ENCODE assay signal across 32 cellular contexts in genomic region chr12:2750185-2750584, GRCh38.
"Had no signal": no experiment of that assay in that cellular context is flagged by ENCODE, and none has a peak within 500 bp of the region (broad histone marks: within the 10 kb centered on the region; RNA-seq: fewer than 3 reads in every experiment).

No MANE protein-coding gene starts in this region.

- ATAC-seq: left colon; left lung; lower lobe of right lung; natural killer cell; right lobe of liver; stimulated activated memory B cell treated with anti-CD40 and anti-IgM and Interleukin-4, amounts not matched to agents 10 μg/mL and 1 μg/mL and 100 μg/mL, for 72 hours; stimulated activated naive CD8-positive, alpha-beta T cell treated with anti-CD3 and anti-CD28 coated beads, Interleukin-15, amount 100 ng/mL, for 72 hours had no signal

- H3K27ac ChIP-seq: left lung, lower lobe of right lung, neural progenitor cell, neutrophil, ovary, right atrium auricular region, right lobe of liver, tibial nerve, vagina had no signal

- H3K36me3 Mint-ChIP-seq: immature natural killer cell, mesothelial cell of epicardium, natural killer cell, neural progenitor cell, type B pancreatic cell had no signal

- H3K27ac Mint-ChIP-seq: immature natural killer cell; mesothelial cell of epicardium; naive B cell; natural killer cell; nephron progenitor cell; neural progenitor cell; progenitor cell of endocrine pancreas; stimulated activated memory B cell treated with anti-CD40 and anti-IgM and Interleukin-4, amounts not matched to agents 10 μg/mL and 1 μg/mL and 100 μg/mL, for 72 hours; stimulated activated naive CD8-positive, alpha-beta T cell treated with anti-CD3 and anti-CD28 coated beads, Interleukin-15, amount 100 ng/mL, for 72 hours; type B pancreatic cell had no signal

- H3K4me3 Mint-ChIP-seq: immature natural killer cell; mesothelial cell of epicardium; naive B cell; natural killer cell; nephron progenitor cell; neural progenitor cell; stimulated activated memory B cell treated with anti-CD40 and anti-IgM and Interleukin-4, amounts not matched to agents 10 μg/mL and 1 μg/mL and 100 μg/mL, for 72 hours; stimulated activated naive CD8-positive, alpha-beta T cell treated with anti-CD3 and anti-CD28 coated beads, Interleukin-15, amount 100 ng/mL, for 72 hours; type B pancreatic cell had no signal

- H3K4me2 ChIP-seq: neural progenitor cell, smooth muscle cell had no signal

- H2AFZ ChIP-seq: neural progenitor cell had no signal

- H3K4me3 ChIP-seq: left lung, lower lobe of right lung, neural progenitor cell, ovary, right atrium auricular region, right lobe of liver, smooth muscle cell, tibial nerve, vagina had no signal

- DNase-seq: hypothalamus; immature natural killer cell; kidney; left colon; left lung; lower lobe of right lung; mammary epithelial cell; mesenchymal stem cell; naive B cell; natural killer cell; nephron progenitor cell; occipital lobe; ovary; right lobe of liver; stimulated activated CD4-positive, alpha-beta T cell treated with anti-CD3 and anti-CD28 coated beads, Interleukin-1b, Interleukin-23, amount 100 ng/mL, for 48 hours; stimulated activated CD4-positive, alpha-beta T cell treated with anti-CD3 and anti-CD28 coated beads, Interleukin-2, amount 100 ng/mL, for 48 hours; stimulated activated CD4-positive, alpha-beta T cell treated with anti-CD3 and anti-CD28 coated beads, Interleukin-4, amount 100 ng/mL, for 4 hours; stimulated activated CD8-positive, alpha-beta memory T cell treated with anti-CD3 and anti-CD28 coated beads, Interleukin-4, amount 100 ng/mL, for 48 hours; stimulated activated naive CD4-positive, alpha-beta T cell treated with Interleukin-2 at 50 U/mL for 16 hours; stimulated activated naive CD8-positive, alpha-beta T cell treated with anti-CD3 and anti-CD28 coated beads, Interleukin-15, amount 100 ng/mL, for 72 hours; substantia nigra had no signal

- H3K27me3 ChIP-seq: ovary, right atrium auricular region, right lobe of liver, tibial nerve, vagina had no signal

- H3K9me3 Mint-ChIP-seq: natural killer cell, neural progenitor cell, type B pancreatic cell had no signal

- FAIRE-seq: islet of Langerhans, kidney had no signal

- H3K36me3 ChIP-seq: left lung, lower lobe of right lung, neural progenitor cell, neutrophil, ovary, right atrium auricular region, right lobe of liver, tibial nerve, vagina had no signal

- H3K4me1 Mint-ChIP-seq: mesothelial cell of epicardium; nephron progenitor cell; neural progenitor cell; stimulated activated memory B cell treated with anti-CD40 and anti-IgM and Interleukin-4, amounts not matched to agents 10 μg/mL and 1 μg/mL and 100 μg/mL, for 72 hours had no signal

- H3K4me1 ChIP-seq: left lung, lower lobe of right lung, right atrium auricular region, right lobe of liver, tibial nerve, vagina had no signal
